14 cellular contexts compared by ENCODE assay signal in genomic region chr11:64357446-64357845, GRCh38. TPM values are rescaled to one million over a fixed set of nuclear protein-coding genes. Genes with fewer than 3 reads are reported as not detected.
DNase-seq lines count a peak whose midpoint lies in the region; ATAC-seq, FAIRE-seq and TF ChIP-seq lines count a peak whose summit lies in the region.
"Had no signal": no experiment of that assay in that cellular context is flagged by ENCODE, and none has a peak within 500 bp of the region (broad histone marks: within the 10 kb centered on the region; RNA-seq: fewer than 3 reads in every experiment).

No MANE protein-coding gene starts in this region.

- H3K27ac Mint-ChIP-seq in activated CD8-positive, alpha-beta T cell treated with anti-CD3 and anti-CD28 coated beads, Interleukin-2, amount 10 ng/mL, durations not matched to agents 7 days and 5 days: peak overlapping the region; percentile 68

- no peaks in the 10 kb centered on the region for H3K9me3 ChIP-seq in HepG2 (ENCODE audit: low read length)
- H3K9me3 ChIP-seq in right lobe of liver: no peaks in the 10 kb centered on the region
- H3K9me3 ChIP-seq in HAP-1: no peaks in the 10 kb centered on the region
- H3K9me3 ChIP-seq: adrenal gland had no signal

- no TSS peak for BruUV-seq in HepG2 (replicated peaks; lab: Mats Ljungman, UMichigan)

- H3K36me3 ChIP-seq in HepG2 (replicated peaks in 1 of 2; ENCODE audit: control insufficient read depth in 1 of 2, insufficient read depth in 2 of 2, low read length in 2 of 2): peaks cover 5 to 13% of the 10 kb centered on the region in 2 experiments; a peak in 3 of 5 replicates
- H3K36me3 ChIP-seq in right lobe of liver: peaks cover 0 to 10% (median 7%) of the 10 kb centered on the region in 4 donors
- peaks cover 11% of the 10 kb centered on the region for H3K36me3 ChIP-seq in HAP-1 (replicated peaks)

- peaks cover 52% of the 10 kb centered on the region for H3K4me1 Mint-ChIP-seq in activated CD8-positive, alpha-beta T cell treated with anti-CD3 and anti-CD28 coated beads, Interleukin-2, amount 10 ng/mL, durations not matched to agents 7 days and 5 days (ENCODE audit: low read depth)

- ATAC-seq in HepG2 (no peak), right lobe of liver (no peak), HG03460 (IDR thresholded peaks at IDR 0.05; ENCODE audit: unreplicated experiment) (no peak), GM18502 (IDR thresholded peaks at IDR 0.05; ENCODE audit: poor library complexity, unreplicated experiment) (no peak)
- no peak for ATAC-seq in activated CD8-positive, alpha-beta T cell treated with anti-CD3 and anti-CD28 coated beads, Interleukin-2, amount 10 ng/mL, durations not matched to agents 7 days and 5 days

- TF ChIP-seq EP300 in HepG2 (IDR thresholded peaks at IDR 0.05; ENCODE audit: low read depth in 2 of 2, low read length in 2 of 2) (no peak), HepG2 (CRISPR knock-in tag; IDR thresholded peaks at IDR 0.05; ENCODE audit: borderline replicate concordance) (no peak)

- no peak for TF ChIP-seq POLR2A in HepG2 (IDR thresholded peaks at IDR 0.05; ENCODE audit: insufficient read depth in 1 of 2, low read depth in 2 of 2, low read length in 2 of 2)
- TF ChIP-seq POLR2A in right lobe of liver (IDR thresholded peaks at IDR 0.05): no peak

- CTCF ChIA-PET in HepG2 (lab: Yijun Ruan, JAX; ENCODE audit: low intra/inter-chr PET ratio, low total read pairs): no interaction called here
- CTCF ChIA-PET in activated CD8-positive, alpha-beta T cell treated with anti-CD3 and anti-CD28 coated beads, Interleukin-2, amount 10 ng/mL, durations not matched to agents 7 days and 5 days (lab: Charles Lee): interaction anchor here (1.0 to 7.1 kb wide), 7 partner anchors 13 to 92 kb away, joined by 3 to 39 read pairs (median 6); partner anchors contain the start of genes ESRRA, PRDX5 and TRMT112

- H3K4me1 ChIP-seq in HepG2 (ENCODE audit: insufficient read depth, low read length) (peaks cover 56% of the 10 kb centered on the region), right lobe of liver (peaks cover 0 to 28% (median 2%) of the 10 kb centered on the region in 4 donors), HAP-1 (peaks cover 11% of the 10 kb centered on the region)

- no peaks in the 10 kb centered on the region for H3K79me2 ChIP-seq in HepG2 (ENCODE audit: insufficient read depth, low read length)
- H3K79me2 ChIP-seq: parathyroid adenoma had no signal

- H3K9me3 Mint-ChIP-seq in activated CD8-positive, alpha-beta T cell treated with anti-CD3 and anti-CD28 coated beads, Interleukin-2, amount 10 ng/mL, durations not matched to agents 7 days and 5 days (ENCODE audit: insufficient read depth): no peaks in the 10 kb centered on the region

- no peak for TF ChIP-seq RAD21 in HepG2 (CRISPR knock-in tag; IDR thresholded peaks at IDR 0.05)

- POLR2A ChIA-PET in HepG2 (lab: Yijun Ruan, JAX): interaction anchor here (0.6 to 6.5 kb wide), 5 partner anchors 18 to 536 kb away, joined by 3 to 61 read pairs (median 3); partner anchors contain the start of genes ESRRA, PRDX5 and TRMT112
- POLR2A ChIA-PET in activated CD8-positive, alpha-beta T cell treated with anti-CD3 and anti-CD28 coated beads, Interleukin-2, amount 10 ng/mL, durations not matched to agents 7 days and 5 days (lab: Charles Lee): no interaction called here

- H2AFZ ChIP-seq in HepG2 (ENCODE audit: low read length): no peak overlapping the region
- H2AFZ ChIP-seq: parathyroid adenoma had no signal

- H3K27ac ChIP-seq in HepG2 (ENCODE audit: extremely low read length, insufficient read depth, low read length) (no peak overlapping the region), right lobe of liver (no peak overlapping the region)
- H3K27ac ChIP-seq: parathyroid adenoma had no signal

- peak overlapping the region; percentile 99 for H3K4me2 ChIP-seq in HepG2 (ENCODE audit: low read depth, low read length)

- FAIRE-seq in HepG2 (lab: Jason Lieb, UNC): no peak
- FAIRE-seq: GM12891 had no signal

- H3K27me3 Mint-ChIP-seq in activated CD8-positive, alpha-beta T cell treated with anti-CD3 and anti-CD28 coated beads, Interleukin-2, amount 10 ng/mL, durations not matched to agents 7 days and 5 days (ENCODE audit: low read depth): no peaks in the 10 kb centered on the region

- TF ChIP-seq CTCF in HepG2 (CRISPR knock-in tag; IDR thresholded peaks at IDR 0.05) (no peak), right lobe of liver (IDR thresholded peaks at IDR 0.05) (no peak)

- WGBS in HepG2 (ENCODE audit: low lambda C conversion rate): 13% methylated on average over 1 of the region's 6 CpGs
- no CpG with 5 or more reads among the region's 6 CpGs for WGBS in right lobe of liver (ENCODE audit: insufficient coverage, low coverage, low lambda C conversion rate, missing lambda C conversion rate)

- in situ Hi-C loops in HepG2 (cut with HindIII; ENCODE audit: extremely low pct_ligation_motif_present, low pct_unique_long_range_greater_than_20kb): no loop called here
- in situ Hi-C loops in HAP-1 (cut with MboI; ENCODE audit: low sequenced_read_pairs): no loop called here

- H4K20me1 ChIP-seq in HepG2 (ENCODE audit: insufficient read depth, low read length): no peaks in the 10 kb centered on the region

- H3K9ac ChIP-seq in HepG2 (ENCODE audit: insufficient read depth, low read depth, low read length): peak overlapping the region; percentile 34; the same call in 1 of the 2 replicates
- H3K9ac ChIP-seq: parathyroid adenoma had no signal

- H3K27me3 ChIP-seq in HepG2 (ENCODE audit: control insufficient read depth in 1 of 2, insufficient read depth in 2 of 2, low read length in 2 of 2) (peaks cover 0 to 13% of the 10 kb centered on the region in 2 experiments; a peak in 3 of 5 replicates), right lobe of liver (no peaks in the 10 kb centered on the region), HAP-1 (ENCODE audit: low read depth) (no peaks in the 10 kb centered on the region)
- H3K27me3 ChIP-seq: adrenal gland had no signal

- no peak for DNase-seq in HepG2 (ENCODE audit: low spot score)
- DNase-seq in right lobe of liver: no peak
- no peak for DNase-seq in activated CD8-positive, alpha-beta T cell treated with anti-CD3 and anti-CD28 coated beads, Interleukin-2, amount 10 ng/mL, durations not matched to agents 7 days and 5 days
- peak; percentile 55 for DNase-seq in islet precursor cell
- no peak for DNase-seq in ecto neural progenitor cell (ENCODE audit: low spot score)
- no peak for DNase-seq in HAP-1 (ENCODE audit: low spot score in 2 of 2)
- DNase-seq: midbrain, NCI-H1436, NCI-H510A had no signal

- peak overlapping the region; percentile 69 for H3K4me3 Mint-ChIP-seq in activated CD8-positive, alpha-beta T cell treated with anti-CD3 and anti-CD28 coated beads, Interleukin-2, amount 10 ng/mL, durations not matched to agents 7 days and 5 days

- peaks cover 29% of the 10 kb centered on the region for H3K36me3 Mint-ChIP-seq in activated CD8-positive, alpha-beta T cell treated with anti-CD3 and anti-CD28 coated beads, Interleukin-2, amount 10 ng/mL, durations not matched to agents 7 days and 5 days (ENCODE audit: low read depth)

- intact Hi-C loops in HepG2 (cut with micrococcal nuclease; ENCODE audit: unreplicated experiment) (no loop called here), right lobe of liver (cut with DNase I) (no loop called here)

- H3K4me3 ChIP-seq in HepG2 (replicated peaks in 1 of 3; ENCODE audit: insufficient read depth in 1 of 3, low read depth in 2 of 3, low read length in 3 of 3) (peak overlapping the region in 1 of 3 experiments; percentile 94; a peak in 1 of 6 replicates), right lobe of liver (no peak overlapping the region), HAP-1 (no peak overlapping the region)
- H3K4me3 ChIP-seq: adrenal gland had no signal

RNA-seq across cellular contexts. Expression of gene RPS6KA4, which starts 1.5 kb away (rescaled TPM):
- total RNA-seq in HepG2 (2016; rRNA removed; fragmentation: Illumina TruSeq; extraction: Trizol): 8.9 and 14.2 TPM in 2 replicates
- 3.2 and 3.4 TPM in 2 replicates for total RNA-seq in HepG2 (2016; cell fraction: cytosol; rRNA removed; fragmentation: Illumina TruSeq; extraction: Trizol; ENCODE audit: low read depth)
- total RNA-seq in HepG2 (2016; cell fraction: insoluble cytoplasmic fraction; rRNA removed; fragmentation: Illumina TruSeq; extraction: Trizol): 7.2 and 13.5 TPM in 2 replicates
- 9.3 and 10.1 TPM in 2 replicates for total RNA-seq in HepG2 (2016; cell fraction: membrane; rRNA removed; fragmentation: Illumina TruSeq; extraction: Trizol)
- total RNA-seq in HepG2 (2016; cell fraction: nucleus; rRNA removed; fragmentation: Illumina TruSeq; extraction: Trizol): 9.5 and 11.5 TPM in 2 replicates
- 8.9 and 12.2 TPM in 2 replicates for polyA plus RNA-seq in HepG2 (2011; rRNA removed)
- 7.1 and 9.1 TPM in 2 replicates for polyA plus RNA-seq in HepG2 (2011; cell fraction: cytosol; rRNA removed)
- polyA plus RNA-seq in HepG2 (2011; cell fraction: nucleus; rRNA removed): 37.0 and 38.2 TPM in 2 replicates
- polyA plus RNA-seq in HepG2 (2012): 5.8 and 12.8 TPM in 2 replicates
- 3.1 and 3.8 TPM in 2 replicates for polyA plus RNA-seq in HepG2 (2016; cell fraction: cytosol; fragmentation: Illumina TruSeq; extraction: Trizol; ENCODE audit: low read depth)
- polyA plus RNA-seq in HepG2 (2016; cell fraction: insoluble cytoplasmic fraction; fragmentation: Illumina TruSeq; extraction: Trizol; ENCODE audit: low read depth): 10.0 and 10.2 TPM in 2 replicates
- polyA plus RNA-seq in HepG2 (2016; cell fraction: membrane; fragmentation: Illumina TruSeq; extraction: Trizol; ENCODE audit: low read depth): 6.7 and 8.9 TPM in 2 replicates
- polyA plus RNA-seq in HepG2 (2016; cell fraction: nucleus; fragmentation: Illumina TruSeq; extraction: Trizol; ENCODE audit: insufficient read depth, low read depth): 19.2 and 21.5 TPM in 2 replicates
- polyA minus RNA-seq in HepG2 (2011; rRNA and poly(A)+ RNA removed; ENCODE audit: low replicate concordance): 25.7 and 70.4 TPM in 2 replicates
- 8.2 and 8.6 TPM in 2 replicates for polyA minus RNA-seq in HepG2 (2011; cell fraction: cytosol; rRNA and poly(A)+ RNA removed)
- 13.4 and 15.9 TPM in 2 replicates for polyA minus RNA-seq in HepG2 (2011; cell fraction: nucleus; rRNA and poly(A)+ RNA removed)
- total RNA-seq in right lobe of liver: 10 to 100 TPM in 3 of 6 experiments, 1 to 10 TPM in 3; 6.6 to 17.9 (median 10.3) TPM
- total RNA-seq in activated CD8-positive, alpha-beta T cell treated with anti-CD3 and anti-CD28 coated beads, Interleukin-2, amount 10 ng/mL, durations not matched to agents 7 days and 5 days: 10 to 100 TPM; 39.0 to 42.3 TPM

RNA-seq across cellular contexts. Expression of gene CCDC88B, which starts 17.4 kb away (rescaled TPM):
- total RNA-seq in HepG2 (2016; rRNA removed; fragmentation: Illumina TruSeq; extraction: Trizol): 4.8 and 5.2 TPM in 2 replicates
- 0.79 and 2.6 TPM in 2 replicates for total RNA-seq in HepG2 (2016; cell fraction: cytosol; rRNA removed; fragmentation: Illumina TruSeq; extraction: Trizol; ENCODE audit: low read depth)
- 4.5 and 6.0 TPM in 2 replicates for total RNA-seq in HepG2 (2016; cell fraction: insoluble cytoplasmic fraction; rRNA removed; fragmentation: Illumina TruSeq; extraction: Trizol)
- 2.3 and 3.5 TPM in 2 replicates for total RNA-seq in HepG2 (2016; cell fraction: membrane; rRNA removed; fragmentation: Illumina TruSeq; extraction: Trizol)
- total RNA-seq in HepG2 (2016; cell fraction: nucleus; rRNA removed; fragmentation: Illumina TruSeq; extraction: Trizol): 1.6 and 4.1 TPM in 2 replicates
- polyA plus RNA-seq in HepG2 (2011; rRNA removed): 3.6 and 5.2 TPM in 2 replicates
- 3.3 and 7.3 TPM in 2 replicates for polyA plus RNA-seq in HepG2 (2011; cell fraction: cytosol; rRNA removed)
- polyA plus RNA-seq in HepG2 (2011; cell fraction: nucleus; rRNA removed): 5.2 and 5.4 TPM in 2 replicates
- polyA plus RNA-seq in HepG2 (2012): 3.7 and 4.5 TPM in 2 replicates
- 2.2 and 3.7 TPM in 2 replicates for polyA plus RNA-seq in HepG2 (2016; cell fraction: cytosol; fragmentation: Illumina TruSeq; extraction: Trizol; ENCODE audit: low read depth)
- 5.2 and 6.7 TPM in 2 replicates for polyA plus RNA-seq in HepG2 (2016; cell fraction: insoluble cytoplasmic fraction; fragmentation: Illumina TruSeq; extraction: Trizol; ENCODE audit: low read depth)
- 1.4 and 2.3 TPM in 2 replicates for polyA plus RNA-seq in HepG2 (2016; cell fraction: membrane; fragmentation: Illumina TruSeq; extraction: Trizol; ENCODE audit: low read depth)
- polyA plus RNA-seq in HepG2 (2016; cell fraction: nucleus; fragmentation: Illumina TruSeq; extraction: Trizol; ENCODE audit: insufficient read depth, low read depth): 3.9 and 4.5 TPM in 2 replicates
- 2.7 and 7.5 TPM in 2 replicates for polyA minus RNA-seq in HepG2 (2011; rRNA and poly(A)+ RNA removed; ENCODE audit: low replicate concordance)
- polyA minus RNA-seq in HepG2 (2011; cell fraction: cytosol; rRNA and poly(A)+ RNA removed): 1.1 and 1.8 TPM in 2 replicates
- polyA minus RNA-seq in HepG2 (2011; cell fraction: nucleus; rRNA and poly(A)+ RNA removed): 1.5 and 3.2 TPM in 2 replicates
- total RNA-seq in right lobe of liver: 10 to 100 TPM in 1 of 6 experiments, 1 to 10 TPM in 5; 2.4 to 10.6 (median 4.9) TPM
- total RNA-seq in activated CD8-positive, alpha-beta T cell treated with anti-CD3 and anti-CD28 coated beads, Interleukin-2, amount 10 ng/mL, durations not matched to agents 7 days and 5 days: 100 to 1,000 TPM; 127 TPM

RNA-seq across cellular contexts. Expression of gene PRDX5, which starts 39.5 kb away (rescaled TPM):
- total RNA-seq in HepG2 (2016; rRNA removed; fragmentation: Illumina TruSeq; extraction: Trizol) (215 and 266 TPM in 2 replicates), right lobe of liver (100 to 1,000 TPM in 2 of 6 experiments, 10 to 100 TPM in 4; 84.0 to 172 (median 89.3) TPM)
- total RNA-seq in HepG2 (2016; cell fraction: cytosol; rRNA removed; fragmentation: Illumina TruSeq; extraction: Trizol; ENCODE audit: low read depth): 189 and 238 TPM in 2 replicates
- total RNA-seq in HepG2 (2016; cell fraction: insoluble cytoplasmic fraction; rRNA removed; fragmentation: Illumina TruSeq; extraction: Trizol): 225 and 290 TPM in 2 replicates
- 184 and 217 TPM in 2 replicates for total RNA-seq in HepG2 (2016; cell fraction: membrane; rRNA removed; fragmentation: Illumina TruSeq; extraction: Trizol)
- total RNA-seq in HepG2 (2016; cell fraction: nucleus; rRNA removed; fragmentation: Illumina TruSeq; extraction: Trizol): 61.4 and 65.1 TPM in 2 replicates
- polyA plus RNA-seq in HepG2 (2011; rRNA removed): 288 and 311 TPM in 2 replicates
- 480 and 511 TPM in 2 replicates for polyA plus RNA-seq in HepG2 (2011; cell fraction: cytosol; rRNA removed)
- 86.1 and 95.5 TPM in 2 replicates for polyA plus RNA-seq in HepG2 (2011; cell fraction: nucleus; rRNA removed)
- 188 and 213 TPM in 2 replicates for polyA plus RNA-seq in HepG2 (2012)
- 258 and 314 TPM in 2 replicates for polyA plus RNA-seq in HepG2 (2016; cell fraction: cytosol; fragmentation: Illumina TruSeq; extraction: Trizol; ENCODE audit: low read depth)
- 351 and 378 TPM in 2 replicates for polyA plus RNA-seq in HepG2 (2016; cell fraction: insoluble cytoplasmic fraction; fragmentation: Illumina TruSeq; extraction: Trizol; ENCODE audit: low read depth)
- polyA plus RNA-seq in HepG2 (2016; cell fraction: membrane; fragmentation: Illumina TruSeq; extraction: Trizol; ENCODE audit: low read depth): 187 and 232 TPM in 2 replicates
- 155 and 156 TPM in 2 replicates for polyA plus RNA-seq in HepG2 (2016; cell fraction: nucleus; fragmentation: Illumina TruSeq; extraction: Trizol; ENCODE audit: insufficient read depth, low read depth)
- polyA minus RNA-seq in HepG2 (2011; rRNA and poly(A)+ RNA removed; ENCODE audit: low replicate concordance): 66.0 and 255 TPM in 2 replicates
- polyA minus RNA-seq in HepG2 (2011; cell fraction: cytosol; rRNA and poly(A)+ RNA removed): 56.2 and 60.1 TPM in 2 replicates
- polyA minus RNA-seq in HepG2 (2011; cell fraction: nucleus; rRNA and poly(A)+ RNA removed): 17.0 and 18.0 TPM in 2 replicates
- total RNA-seq in activated CD8-positive, alpha-beta T cell treated with anti-CD3 and anti-CD28 coated beads, Interleukin-2, amount 10 ng/mL, durations not matched to agents 7 days and 5 days: 100 to 1,000 TPM; 102 to 106 TPM

RNA-seq across cellular contexts. Expression of gene TRMT112, which starts 40.1 kb away (rescaled TPM):
- 409 and 492 TPM in 2 replicates for total RNA-seq in HepG2 (2016; rRNA removed; fragmentation: Illumina TruSeq; extraction: Trizol)
- 143 and 170 TPM in 2 replicates for total RNA-seq in HepG2 (2016; cell fraction: cytosol; rRNA removed; fragmentation: Illumina TruSeq; extraction: Trizol; ENCODE audit: low read depth)
- 431 and 531 TPM in 2 replicates for total RNA-seq in HepG2 (2016; cell fraction: insoluble cytoplasmic fraction; rRNA removed; fragmentation: Illumina TruSeq; extraction: Trizol)
- 166 and 190 TPM in 2 replicates for total RNA-seq in HepG2 (2016; cell fraction: membrane; rRNA removed; fragmentation: Illumina TruSeq; extraction: Trizol)
- 130 and 144 TPM in 2 replicates for total RNA-seq in HepG2 (2016; cell fraction: nucleus; rRNA removed; fragmentation: Illumina TruSeq; extraction: Trizol)
- polyA plus RNA-seq in HepG2 (2011; rRNA removed): 151 and 186 TPM in 2 replicates
- polyA plus RNA-seq in HepG2 (2011; cell fraction: cytosol; rRNA removed): 301 and 330 TPM in 2 replicates
- 78.5 and 80.8 TPM in 2 replicates for polyA plus RNA-seq in HepG2 (2011; cell fraction: nucleus; rRNA removed)
- polyA plus RNA-seq in HepG2 (2012): 233 and 237 TPM in 2 replicates
- 138 and 154 TPM in 2 replicates for polyA plus RNA-seq in HepG2 (2016; cell fraction: cytosol; fragmentation: Illumina TruSeq; extraction: Trizol; ENCODE audit: low read depth)
- 410 and 435 TPM in 2 replicates for polyA plus RNA-seq in HepG2 (2016; cell fraction: insoluble cytoplasmic fraction; fragmentation: Illumina TruSeq; extraction: Trizol; ENCODE audit: low read depth)
- 153 and 156 TPM in 2 replicates for polyA plus RNA-seq in HepG2 (2016; cell fraction: membrane; fragmentation: Illumina TruSeq; extraction: Trizol; ENCODE audit: low read depth)
- polyA plus RNA-seq in HepG2 (2016; cell fraction: nucleus; fragmentation: Illumina TruSeq; extraction: Trizol; ENCODE audit: insufficient read depth, low read depth): 204 and 210 TPM in 2 replicates
- polyA minus RNA-seq in HepG2 (2011; rRNA and poly(A)+ RNA removed; ENCODE audit: low replicate concordance): 77.3 and 151 TPM in 2 replicates
- polyA minus RNA-seq in HepG2 (2011; cell fraction: cytosol; rRNA and poly(A)+ RNA removed): 51.7 and 73.4 TPM in 2 replicates
- polyA minus RNA-seq in HepG2 (2011; cell fraction: nucleus; rRNA and poly(A)+ RNA removed): 24.2 and 30.1 TPM in 2 replicates
- 100 to 1,000 TPM in 2 of 6 experiments, 10 to 100 TPM in 4; 58.0 to 122 (median 85.3) TPM for total RNA-seq in right lobe of liver
- 100 to 1,000 TPM; 154 to 165 TPM for total RNA-seq in activated CD8-positive, alpha-beta T cell treated with anti-CD3 and anti-CD28 coated beads, Interleukin-2, amount 10 ng/mL, durations not matched to agents 7 days and 5 days

RNA-seq across cellular contexts. Expression of gene ESRRA, which starts 52.1 kb away (rescaled TPM):
- total RNA-seq in HepG2 (2016; rRNA removed; fragmentation: Illumina TruSeq; extraction: Trizol): 28.3 and 36.3 TPM in 2 replicates
- 21.0 and 23.1 TPM in 2 replicates for total RNA-seq in HepG2 (2016; cell fraction: cytosol; rRNA removed; fragmentation: Illumina TruSeq; extraction: Trizol; ENCODE audit: low read depth)
- 26.0 and 36.9 TPM in 2 replicates for total RNA-seq in HepG2 (2016; cell fraction: insoluble cytoplasmic fraction; rRNA removed; fragmentation: Illumina TruSeq; extraction: Trizol)
- 46.3 and 50.0 TPM in 2 replicates for total RNA-seq in HepG2 (2016; cell fraction: membrane; rRNA removed; fragmentation: Illumina TruSeq; extraction: Trizol)
- total RNA-seq in HepG2 (2016; cell fraction: nucleus; rRNA removed; fragmentation: Illumina TruSeq; extraction: Trizol): 18.8 and 23.8 TPM in 2 replicates
- 18.1 and 24.3 TPM in 2 replicates for polyA plus RNA-seq in HepG2 (2011; rRNA removed)
- 23.6 and 37.4 TPM in 2 replicates for polyA plus RNA-seq in HepG2 (2011; cell fraction: cytosol; rRNA removed)
- polyA plus RNA-seq in HepG2 (2011; cell fraction: nucleus; rRNA removed): 31.2 and 32.0 TPM in 2 replicates
- 15.3 and 20.7 TPM in 2 replicates for polyA plus RNA-seq in HepG2 (2012)
- 15.0 and 16.3 TPM in 2 replicates for polyA plus RNA-seq in HepG2 (2016; cell fraction: cytosol; fragmentation: Illumina TruSeq; extraction: Trizol; ENCODE audit: low read depth)
- 19.1 and 21.1 TPM in 2 replicates for polyA plus RNA-seq in HepG2 (2016; cell fraction: insoluble cytoplasmic fraction; fragmentation: Illumina TruSeq; extraction: Trizol; ENCODE audit: low read depth)
- polyA plus RNA-seq in HepG2 (2016; cell fraction: membrane; fragmentation: Illumina TruSeq; extraction: Trizol; ENCODE audit: low read depth): 25.2 and 26.9 TPM in 2 replicates
- polyA plus RNA-seq in HepG2 (2016; cell fraction: nucleus; fragmentation: Illumina TruSeq; extraction: Trizol; ENCODE audit: insufficient read depth, low read depth): 37.3 and 45.3 TPM in 2 replicates
- polyA minus RNA-seq in HepG2 (2011; rRNA and poly(A)+ RNA removed; ENCODE audit: low replicate concordance): 28.9 and 57.4 TPM in 2 replicates
- 13.1 and 14.8 TPM in 2 replicates for polyA minus RNA-seq in HepG2 (2011; cell fraction: cytosol; rRNA and poly(A)+ RNA removed)
- polyA minus RNA-seq in HepG2 (2011; cell fraction: nucleus; rRNA and poly(A)+ RNA removed): 10.8 and 12.1 TPM in 2 replicates
- 10 to 100 TPM; 28.5 to 82.6 (median 47.7) TPM for total RNA-seq in right lobe of liver
- 10 to 100 TPM; 42.7 to 43.2 TPM for total RNA-seq in activated CD8-positive, alpha-beta T cell treated with anti-CD3 and anti-CD28 coated beads, Interleukin-2, amount 10 ng/mL, durations not matched to agents 7 days and 5 days

Comparison
In these comparisons a context has a peak if more than half of its experiments do, and no peak if none do; other contexts are left out.
1. RNA of gene CCDC88B, which starts 17.4 kb away (total RNA-seq): 127 TPM in activated CD8-positive, alpha-beta T cell treated with anti-CD3 and anti-CD28 coated beads, Interleukin-2, amount 10 ng/mL, durations not matched to agents 7 days and 5 days; 2.4 to 10.6 TPM in right lobe of liver and 0.79 to 6.0 TPM in HepG2; every median in the first group is over 10 times any median in the second.